Comparison of ENCODE assay signal across 29 cellular contexts in the genomic region with DNA sequence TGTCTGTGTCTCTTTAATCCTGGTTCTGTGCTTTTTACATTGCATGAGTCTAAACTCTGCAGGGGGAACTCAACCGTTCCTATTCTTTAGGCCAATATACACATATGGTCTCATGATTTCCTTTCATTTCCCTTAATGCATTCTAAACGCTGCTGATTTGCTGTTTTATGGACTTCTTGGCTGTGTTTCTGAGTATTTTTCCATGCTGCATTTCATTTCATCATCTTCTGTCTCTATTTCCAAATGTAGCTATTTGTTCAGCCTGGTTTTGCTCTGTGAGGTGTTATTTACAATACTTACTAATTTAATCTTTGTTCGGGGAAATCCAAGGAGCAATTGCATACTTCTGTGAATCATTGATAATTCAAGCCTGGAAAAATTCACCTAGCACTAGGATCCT.
DNase-seq lines count a peak whose midpoint lies in the region; ATAC-seq and TF ChIP-seq lines count a peak whose summit lies in the region.
"Had no signal": no experiment of that assay in that cellular context is flagged by ENCODE, and none has a peak within 500 bp of the region (broad histone marks: within the 10 kb centered on the region; RNA-seq: fewer than 3 reads in every experiment).

No MANE protein-coding gene starts in this region.

- in situ Hi-C loops in mammary epithelial cell (cut with MboI; ENCODE audit: low sequenced_read_pairs in 2 of 2): no loop called here

- H3K9me3 Mint-ChIP-seq in MCF 10A (ENCODE audit: unreplicated experiment): no peaks in the 10 kb centered on the region

- H3K4me3 Mint-ChIP-seq in MCF 10A (ENCODE audit: unreplicated experiment): no peak overlapping the region
- H3K4me3 Mint-ChIP-seq: CD14-positive monocyte; CD8-positive, alpha-beta memory T cell; T-helper 17 cell had no signal

- no peak overlapping the region for H3K9ac ChIP-seq in mammary epithelial cell (ENCODE audit: insufficient read depth, low read length)

- BruUV-seq in MCF 10A (replicated peaks; lab: Mats Ljungman, UMichigan) (no TSS peak), mammary epithelial cell (replicated peaks; lab: Mats Ljungman, UMichigan) (no TSS peak)

- H3K79me2 ChIP-seq in mammary epithelial cell (ENCODE audit: insufficient read depth, low read length): no peaks in the 10 kb centered on the region

- WGBS in mammary epithelial cell (ENCODE audit: low coverage, missing lambda C conversion rate): 68% methylated on average over 3 of the region's 3 CpGs
- 11% methylated on average over 3 of the region's 3 CpGs for WGBS in right lobe of liver (ENCODE audit: insufficient coverage, low coverage, low lambda C conversion rate, missing lambda C conversion rate)
- WGBS in prostate gland: 60% methylated on average over 3 of the region's 3 CpGs

- no peak overlapping the region for H3K27ac Mint-ChIP-seq in MCF 10A (ENCODE audit: low read depth, unreplicated experiment)
- H3K27ac Mint-ChIP-seq: CD14-positive monocyte; CD8-positive, alpha-beta memory T cell; T-helper 17 cell had no signal

- CTCF ChIA-PET in MCF 10A (lab: Yijun Ruan, JAX) (no interaction called here), mammary epithelial cell (lab: Charles Lee; ENCODE audit: low non-redundant PET) (no interaction called here)

- no peaks in the 10 kb centered on the region for H3K36me3 Mint-ChIP-seq in MCF 10A (ENCODE audit: insufficient read depth, unreplicated experiment)
- H3K36me3 Mint-ChIP-seq: CD14-positive monocyte; CD8-positive, alpha-beta memory T cell had no signal

- H3K9me3 ChIP-seq in mammary epithelial cell (replicated peaks; ENCODE audit: insufficient read depth, low read length) (no peaks in the 10 kb centered on the region), right lobe of liver (no peaks in the 10 kb centered on the region), prostate gland (no peaks in the 10 kb centered on the region)
- H3K9me3 ChIP-seq: A549, BE2C, MG63, SJCRH30 had no signal

- dilution Hi-C loops in mammary epithelial cell (cut with HindIII; ENCODE audit: low sequenced_read_pairs): no loop called here

- H3K4me1 Mint-ChIP-seq in MCF 10A (ENCODE audit: insufficient read depth, unreplicated experiment): no peaks in the 10 kb centered on the region
- H3K4me1 Mint-ChIP-seq: CD14-positive monocyte; CD8-positive, alpha-beta memory T cell; T-helper 17 cell had no signal

- ATAC-seq in right lobe of liver: peak; percentile 78 to 88 (median 80)
- ATAC-seq: A549, K562, PC-3, Right ventricle myocardium inferior, SK-N-SH treated with all-trans-retinoic acid at 6 μM for 48 hours, T-helper 17 cell had no signal

- DNase-seq in MCF 10A (ENCODE audit: unreplicated experiment): peak; percentile 3
- no peak for DNase-seq in mammary epithelial cell
- peak; percentile 55 for DNase-seq in NCI-H446 treated with DMSO at 0.1 percent for 48 hours (lab: John Stamatoyannopoulos, UW)
- peak; percentile 70 to 92 for DNase-seq in dermis microvascular lymphatic vessel endothelial cell (ENCODE audit: low read depth in 2 of 2)
- no peak for DNase-seq in right lobe of liver
- DNase-seq in prostate gland (ENCODE audit: low spot score): no peak
- DNase-seq in dorsolateral prefrontal cortex: no peak
- DNase-seq in NCI-H2171 treated with DMSO at 0.1 percent for 48 hours (lab: John Stamatoyannopoulos, UW): no peak
- DNase-seq: BE2C; CD8-positive, alpha-beta memory T cell; DMS 273 treated with DMSO at 0.1 percent for 48 hours; DMS79; EL; GDM1; H7; MG63; NCI-H1694; NCI-H2029 treated with DMSO at 0.1 percent for 48 hours; NCI-H226; NCI-H510A treated with DMSO at 0.1 percent for 48 hours; NCI-H82; PC-3; SJCRH30; T-helper 17 cell had no signal

- H3K4me1 ChIP-seq in mammary epithelial cell (ENCODE audit: insufficient read depth, low read length) (no peaks in the 10 kb centered on the region), right lobe of liver (peaks cover 0 to 33% (median 9%) of the 10 kb centered on the region in 4 donors), prostate gland (replicated peaks) (no peaks in the 10 kb centered on the region)
- H3K4me1 ChIP-seq: A549, BE2C, SJCRH30 had no signal

- no peak overlapping the region for H3K4me2 ChIP-seq in mammary epithelial cell (ENCODE audit: insufficient read depth, low read depth, low read length)
- H3K4me2 ChIP-seq: A549 had no signal

- TF ChIP-seq CTCF in MCF 10A (IDR thresholded peaks at IDR 0.05; ENCODE audit: unreplicated experiment): no peak
- no peak for TF ChIP-seq CTCF in mammary epithelial cell (conservative IDR thresholded peaks at IDR 0.05 in 1 of 2, IDR thresholded peaks at IDR 0.05 in 1 of 2; ENCODE audit: extremely low read depth in 1 of 2, insufficient read depth in 1 of 2, low read depth in 1 of 2, low read length in 2 of 2)
- TF ChIP-seq CTCF in right lobe of liver (IDR thresholded peaks at IDR 0.05): no peak
- TF ChIP-seq CTCF in prostate gland (IDR thresholded peaks at IDR 0.05): no peak
- TF ChIP-seq CTCF in dorsolateral prefrontal cortex (IDR thresholded peaks at IDR 0.05 in 54 of 56, conservative IDR thresholded peaks at IDR 0.05 in 2 of 56; ENCODE audit: low read depth in 1 of 56, partially characterized antibody in 56 of 56): no peak

- H4K20me1 ChIP-seq in mammary epithelial cell (ENCODE audit: insufficient read depth, low read length): no peaks in the 10 kb centered on the region

- no peaks in the 10 kb centered on the region for H3K27me3 Mint-ChIP-seq in MCF 10A (ENCODE audit: insufficient read depth, unreplicated experiment)
- H3K27me3 Mint-ChIP-seq: CD8-positive, alpha-beta memory T cell; T-helper 17 cell had no signal

- H3K27ac ChIP-seq in mammary epithelial cell (ENCODE audit: insufficient read depth, low read depth, low read length): no peak overlapping the region
- peak overlapping the region; percentile 53 to 79 (median 75) for H3K27ac ChIP-seq in right lobe of liver
- no peak overlapping the region for H3K27ac ChIP-seq in prostate gland
- no peak overlapping the region for H3K27ac ChIP-seq in dorsolateral prefrontal cortex
- H3K27ac ChIP-seq: A549, SJCRH30 had no signal

- intact Hi-C loops in MCF 10A (cut with micrococcal nuclease) (no loop called here), mammary epithelial cell (cut with micrococcal nuclease) (no loop called here), right lobe of liver (cut with DNase I) (no loop called here), prostate gland (cut with DNase I) (no loop called here), dorsolateral prefrontal cortex (cut with DNase I) (no loop called here)

- H3K4me3 ChIP-seq in mammary epithelial cell (replicated peaks in 1 of 3; ENCODE audit: insufficient read depth in 1 of 3, low read depth in 2 of 3, low read length in 3 of 3) (no peak overlapping the region), right lobe of liver (no peak overlapping the region), prostate gland (no peak overlapping the region), dorsolateral prefrontal cortex (no peak overlapping the region)
- H3K4me3 ChIP-seq: A549, K562, MG63, SJCRH30 had no signal

- TF ChIP-seq POLR2A in right lobe of liver (IDR thresholded peaks at IDR 0.05): peak; percentile 38
- TF ChIP-seq POLR2A in prostate gland (IDR thresholded peaks at IDR 0.05): no peak

- no peaks in the 10 kb centered on the region for H3K36me3 ChIP-seq in mammary epithelial cell (ENCODE audit: insufficient read depth, low read length)
- no peaks in the 10 kb centered on the region for H3K36me3 ChIP-seq in right lobe of liver
- no peaks in the 10 kb centered on the region for H3K36me3 ChIP-seq in prostate gland
- H3K36me3 ChIP-seq: BE2C, MG63, SJCRH30 had no signal

- POLR2A ChIA-PET in MCF 10A (lab: Yijun Ruan, JAX): interaction anchor here (0.6 kb wide), 1 partner anchor 25 kb away, joined by 4 read pairs; no protein-coding TSS in a partner anchor

- H3K27me3 ChIP-seq in mammary epithelial cell (ENCODE audit: insufficient read depth, low read length) (no peaks in the 10 kb centered on the region), right lobe of liver (no peaks in the 10 kb centered on the region), prostate gland (replicated peaks; ENCODE audit: insufficient read depth) (no peaks in the 10 kb centered on the region), dorsolateral prefrontal cortex (peaks cover 0 to 5% (median 0%) of the 10 kb centered on the region in 45 donors)
- H3K27me3 ChIP-seq: BE2C, MG63, SJCRH30 had no signal

- no peak overlapping the region for H2AFZ ChIP-seq in mammary epithelial cell (ENCODE audit: low read depth, low read length)

Comparison
In these comparisons a context has a peak if more than half of its experiments do, and no peak if none do; other contexts are left out.
1. DNase-seq: peak in MCF 10A (single experiment), NCI-H446 treated with DMSO at 0.1 percent for 48 hours (single experiment) and dermis microvascular lymphatic vessel endothelial cell (2 of 2); none in mammary epithelial cell (single experiment), right lobe of liver (0 of 3), prostate gland (single experiment), dorsolateral prefrontal cortex (0 of 10) and NCI-H2171 treated with DMSO at 0.1 percent for 48 hours (single experiment).
2. H3K27ac ChIP-seq: peak in right lobe of liver (3 of 3); none in mammary epithelial cell (single experiment), prostate gland (0 of 2) and dorsolateral prefrontal cortex (0 of 59).